Comparison of ENCODE assay signal across 24 cellular contexts in the genomic region with DNA sequence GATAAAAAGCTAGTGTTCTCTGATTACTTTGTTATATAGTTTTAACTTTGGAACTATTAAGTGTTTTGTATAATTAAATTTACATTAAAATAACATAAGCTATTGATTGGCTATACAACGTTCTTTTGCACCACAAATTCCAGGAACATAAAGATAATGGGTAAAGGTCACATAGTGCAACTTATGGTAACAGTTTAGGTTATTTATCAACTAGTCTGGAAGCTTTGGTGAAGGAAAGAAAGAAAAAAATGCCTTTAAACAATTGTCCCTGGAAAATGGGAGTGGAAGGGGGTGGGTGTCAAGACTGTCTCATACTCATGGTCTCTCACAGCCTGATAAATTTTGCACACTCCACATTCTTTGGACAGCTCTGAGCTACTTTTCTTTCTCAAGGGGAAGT. TPM values are rescaled to one million over a fixed set of nuclear protein-coding genes. Genes with fewer than 3 reads are reported as not detected.
DNase-seq lines count a peak whose midpoint lies in the region; ATAC-seq, FAIRE-seq and TF ChIP-seq lines count a peak whose summit lies in the region.
"Had no signal": no experiment of that assay in that cellular context is flagged by ENCODE, and none has a peak within 500 bp of the region (broad histone marks: within the 10 kb centered on the region; RNA-seq: fewer than 3 reads in every experiment).

No MANE protein-coding gene starts in this region.

- no peaks in the 10 kb centered on the region for H3K36me3 Mint-ChIP-seq in nephron (ENCODE audit: low read depth)
- H3K36me3 Mint-ChIP-seq: CD8-positive, alpha-beta T cell had no signal

- H4K20me1 ChIP-seq in Karpas-422 (ENCODE audit: insufficient read depth, low read depth, low read length), result no peaks in the 10 kb centered on the region

- H3K9me3 ChIP-seq in Karpas-422 (ENCODE audit: low read length) (no peaks in the 10 kb centered on the region), prostate gland (no peaks in the 10 kb centered on the region)
- H3K9me3 ChIP-seq: Caco-2 had no signal

- H3K27me3 ChIP-seq in Karpas-422 (ENCODE audit: low read length) (no peaks in the 10 kb centered on the region), prostate gland (replicated peaks; ENCODE audit: insufficient read depth) (peaks cover 2% of the 10 kb centered on the region)

- peak overlapping the region; percentile 86 to 100 (median 93) for H3K27ac Mint-ChIP-seq in nephron
- H3K27ac Mint-ChIP-seq: B cell; CD8-positive, alpha-beta T cell had no signal

- no peaks in the 10 kb centered on the region for H3K79me2 ChIP-seq in Karpas-422 (ENCODE audit: low read length)

- no peaks in the 10 kb centered on the region for H3K36me3 ChIP-seq in Karpas-422 (ENCODE audit: insufficient read depth, low read length)
- H3K36me3 ChIP-seq in prostate gland, result no peaks in the 10 kb centered on the region

- no peak overlapping the region for H2AFZ ChIP-seq in Karpas-422 (ENCODE audit: low read length)
- H2AFZ ChIP-seq: PC-9 had no signal

- H3K4me3 ChIP-seq in Karpas-422 (ENCODE audit: low read length), result peak overlapping the region; percentile 44
- no peak overlapping the region for H3K4me3 ChIP-seq in prostate gland
- H3K4me3 ChIP-seq: K562, PC-9, SK-N-MC had no signal

- H3K4me3 Mint-ChIP-seq in nephron, result no peak overlapping the region
- H3K4me3 Mint-ChIP-seq: B cell; CD8-positive, alpha-beta T cell had no signal

- H3K9me2 ChIP-seq in Karpas-422 (replicated peaks; ENCODE audit: insufficient read depth, low read length), result no peaks in the 10 kb centered on the region

- peak; percentile 60 for FAIRE-seq in RCC 7860 (lab: Jason Lieb, UNC)
- FAIRE-seq: H54, K562 had no signal

- no peak for TF ChIP-seq POLR2A in prostate gland (IDR thresholded peaks at IDR 0.05)

- H3K27me3 Mint-ChIP-seq in nephron (ENCODE audit: low read depth), result no peaks in the 10 kb centered on the region
- H3K27me3 Mint-ChIP-seq: B cell had no signal

- intact Hi-C loops in prostate gland (cut with DNase I), result no loop called here

- peaks cover 64% of the 10 kb centered on the region for H3K4me1 ChIP-seq in Karpas-422 (ENCODE audit: low read length)
- H3K4me1 ChIP-seq in prostate gland (replicated peaks), result no peaks in the 10 kb centered on the region

- 81% methylated on average over 1 of the region's 1 CpG for WGBS in prostate gland

- H3K27ac ChIP-seq in Karpas-422 (ENCODE audit: low read length) (peak overlapping the region; percentile 84), prostate gland (no peak overlapping the region)
- H3K27ac ChIP-seq: C4-2B, PC-9, SK-N-MC had no signal

- H3K4me2 ChIP-seq in Karpas-422 (ENCODE audit: low read depth, low read length, poor library complexity, severe bottlenecking), result peak overlapping the region; percentile 78
- H3K4me2 ChIP-seq: PC-9 had no signal

- peaks cover 65% of the 10 kb centered on the region for H3K4me1 Mint-ChIP-seq in nephron

- TF ChIP-seq CTCF in nephron (IDR thresholded peaks at IDR 0.05; ENCODE audit: unreplicated experiment in 3 of 3), result no peak
- no peak for TF ChIP-seq CTCF in prostate gland (IDR thresholded peaks at IDR 0.05)

- no peaks in the 10 kb centered on the region for H3K9me3 Mint-ChIP-seq in nephron
- H3K9me3 Mint-ChIP-seq: CD8-positive, alpha-beta T cell had no signal

- no peak for ATAC-seq in GM19324 (IDR thresholded peaks at IDR 0.05; ENCODE audit: low FRiP score, unreplicated experiment)
- ATAC-seq: CD8-positive, alpha-beta T cell; K562 had no signal

- DNase-seq in Karpas-422, result no peak
- DNase-seq in RCC 7860 (ENCODE audit: low spot score), result no peak
- no peak for DNase-seq in SIG-M5 treated with dmso at 0.1 percent for 504 hours (lab: John Stamatoyannopoulos, UW; ENCODE audit: unreplicated experiment)
- no peak for DNase-seq in prostate gland (ENCODE audit: low spot score)
- no peak for DNase-seq in stimulated activated naive CD4-positive, alpha-beta T cell treated with Interleukin-2 at 50 U/mL for 16 hours (lab: John Stamatoyannopoulos, UW)
- DNase-seq: Caco-2; DMS79; GF-D8; NCI-H1930; NCI-H2107; NCI-H446; NCI-H774; NK-92 treated with Interleukin-12 subunit alpha and Interleukin-12 subunit beta, amount 100 ng/mL, for 24 hours; PC-9; SHP77 treated with DMSO at 0.1 percent for 48 hours had no signal

- peak overlapping the region; percentile 4; the same call in 1 of the 2 replicates for H3K9ac ChIP-seq in Karpas-422 (ENCODE audit: low read length)

RNA-seq across cellular contexts. Expression of a gene that starts 17.1 kb away (rescaled TPM):
- 0.54 TPM in 1 of 2 replicates, not detected in the other for total RNA-seq in Karpas-422 (2014; rRNA removed; shearing (Covaris generic); ENCODE audit: low replicate concordance)
- 1,000 to 10,000 TPM in 1 of 2 donors, 100 to 1,000 TPM in 1; 101 to 2,249 TPM for total RNA-seq in prostate gland
- total RNA-seq: B cell, HT-29 had no signal

RNA-seq across cellular contexts. Expression of a gene that starts 54.7 kb away (rescaled TPM):
- 104 and 114 TPM in 2 replicates for total RNA-seq in Karpas-422 (2014; rRNA removed; shearing (Covaris generic); ENCODE audit: low replicate concordance)
- total RNA-seq in prostate gland, result 100 to 1,000 TPM in 1 of 2 donors, 10 to 100 TPM in 1; 97.8 to 163 TPM

Comparison
In these comparisons a context has a peak if more than half of its experiments do, and no peak if none do; other contexts are left out.
1. RNA of a gene that starts 17.1 kb away (total RNA-seq): 101 to 2,249 TPM in prostate gland; 0.54 TPM in Karpas-422; every median in the first group is over 10 times any median in the second.